ENCODE assay signal across 11 cellular contexts in genomic region chr21:35232545-35233176, GRCh38.
DNase-seq lines count a peak whose midpoint lies in the region; ATAC-seq, FAIRE-seq and TF ChIP-seq lines count a peak whose summit lies in the region.
"Had no signal": no experiment of that assay in that cellular context is flagged by ENCODE, and none has a peak within 500 bp of the region (broad histone marks: within the 10 kb centered on the region; RNA-seq: fewer than 3 reads in every experiment).

No MANE protein-coding gene starts in this region.

- no TSS peak for BruUV-seq in HepG2 (replicated peaks; lab: Mats Ljungman, UMichigan)

- CTCF ChIA-PET in HepG2 (lab: Yijun Ruan, JAX; ENCODE audit: low intra/inter-chr PET ratio, low total read pairs), result no interaction called here

- no peak overlapping the region for H2AFZ ChIP-seq in HepG2 (ENCODE audit: low read length)

- H3K36me3 ChIP-seq in HepG2 (replicated peaks in 1 of 2; ENCODE audit: control insufficient read depth in 1 of 2, insufficient read depth in 2 of 2, low read length in 2 of 2) (no peaks in the 10 kb centered on the region), right lobe of liver (no peaks in the 10 kb centered on the region), Peyer's patch (no peaks in the 10 kb centered on the region)
- H3K36me3 ChIP-seq: esophagus squamous epithelium, spleen had no signal

- 24% methylated on average over 11 of the region's 11 CpGs for WGBS in HepG2 (ENCODE audit: low lambda C conversion rate)
- WGBS in right lobe of liver (ENCODE audit: insufficient coverage, low coverage, low lambda C conversion rate, missing lambda C conversion rate), result 77% methylated on average over 10 of the region's 11 CpGs

- TF ChIP-seq EP300 in HepG2 (IDR thresholded peaks at IDR 0.05; ENCODE audit: low read depth in 2 of 2, low read length in 2 of 2), result no peak
- TF ChIP-seq EP300 in HepG2 (CRISPR knock-in tag; IDR thresholded peaks at IDR 0.05; ENCODE audit: borderline replicate concordance), result no peak

- no peaks in the 10 kb centered on the region for H3K27me3 ChIP-seq in HepG2 (ENCODE audit: control insufficient read depth in 1 of 2, insufficient read depth in 2 of 2, low read length in 2 of 2)
- H3K27me3 ChIP-seq in right lobe of liver, result no peaks in the 10 kb centered on the region
- no peaks in the 10 kb centered on the region for H3K27me3 ChIP-seq in Peyer's patch
- H3K27me3 ChIP-seq: esophagus squamous epithelium, spleen had no signal

- H3K4me1 ChIP-seq in HepG2 (ENCODE audit: insufficient read depth, low read length) (no peaks in the 10 kb centered on the region), right lobe of liver (no peaks in the 10 kb centered on the region), Peyer's patch (no peaks in the 10 kb centered on the region)

- no peak for TF ChIP-seq RAD21 in HepG2 (CRISPR knock-in tag; IDR thresholded peaks at IDR 0.05)

- FAIRE-seq in HepG2 (lab: Jason Lieb, UNC), result no peak
- no peak for FAIRE-seq in urothelium cell line (lab: Jason Lieb, UNC)

- no peak for ATAC-seq in HepG2
- no peak for ATAC-seq in right lobe of liver
- ATAC-seq in GM18907 (IDR thresholded peaks at IDR 0.05; ENCODE audit: unreplicated experiment), result no peak

- H3K9ac ChIP-seq in HepG2 (ENCODE audit: insufficient read depth, low read depth, low read length), result no peak overlapping the region

- TF ChIP-seq CTCF in HepG2 (CRISPR knock-in tag; IDR thresholded peaks at IDR 0.05) (no peak), right lobe of liver (IDR thresholded peaks at IDR 0.05) (no peak), Peyer's patch (IDR thresholded peaks at IDR 0.05) (no peak)

- no peak overlapping the region for H3K4me2 ChIP-seq in HepG2 (ENCODE audit: low read depth, low read length)

- H4K20me1 ChIP-seq in HepG2 (ENCODE audit: insufficient read depth, low read length), result no peaks in the 10 kb centered on the region

- DNase-seq in HepG2 (ENCODE audit: low spot score) (peak; percentile 31), right lobe of liver (no peak), SW480 (ENCODE audit: low spot score) (peak; percentile 95), glomerular visceral epithelial cell (ENCODE audit: extremely low spot score) (peak; percentile 86), urothelium cell line (ENCODE audit: low spot score) (peak; percentile 60), NCI-H2227 (lab: John Stamatoyannopoulos, UW; ENCODE audit: unreplicated experiment) (no peak), Peyer's patch (no peak)
- DNase-seq: esophagus squamous epithelium, NCI-H2227 treated with DMSO at 0.1 percent for 48 hours, spleen had no signal

- H3K9me3 ChIP-seq in HepG2 (ENCODE audit: low read length) (no peaks in the 10 kb centered on the region), right lobe of liver (no peaks in the 10 kb centered on the region), Peyer's patch (no peaks in the 10 kb centered on the region)
- H3K9me3 ChIP-seq: esophagus squamous epithelium had no signal

- TF ChIP-seq POLR2A in HepG2 (IDR thresholded peaks at IDR 0.05; ENCODE audit: insufficient read depth in 1 of 2, low read depth in 2 of 2, low read length in 2 of 2) (no peak), right lobe of liver (IDR thresholded peaks at IDR 0.05) (no peak), Peyer's patch (IDR thresholded peaks at IDR 0.05) (no peak)

- intact Hi-C loops in HepG2 (cut with micrococcal nuclease; ENCODE audit: unreplicated experiment) (no loop called here), right lobe of liver (cut with DNase I) (no loop called here)

- POLR2A ChIA-PET in HepG2 (lab: Yijun Ruan, JAX), result no interaction called here

- H3K27ac ChIP-seq in HepG2 (ENCODE audit: extremely low read length, insufficient read depth, low read length) (no peak overlapping the region), right lobe of liver (no peak overlapping the region), Peyer's patch (no peak overlapping the region)
- H3K27ac ChIP-seq: esophagus squamous epithelium, spleen had no signal

- H3K79me2 ChIP-seq in HepG2 (ENCODE audit: insufficient read depth, low read length), result no peaks in the 10 kb centered on the region

- H3K4me3 ChIP-seq in HepG2 (replicated peaks in 1 of 3; ENCODE audit: insufficient read depth in 1 of 3, low read depth in 2 of 3, low read length in 3 of 3), result no peak overlapping the region
- H3K4me3 ChIP-seq in right lobe of liver, result no peak overlapping the region
- H3K4me3 ChIP-seq in Peyer's patch, result no peak overlapping the region
- H3K4me3 ChIP-seq: esophagus squamous epithelium, spleen had no signal

- in situ Hi-C loops in HepG2 (cut with HindIII; ENCODE audit: extremely low pct_ligation_motif_present, low pct_unique_long_range_greater_than_20kb), result no loop called here

TF ChIP-seq in HepG2, 621 proteins besides CTCF, POLR2A, EP300 and RAD21:
- peak; percentile 85 for TF ChIP-seq FOSL2 (CRISPR knock-in tag; IDR thresholded peaks at IDR 0.05)
- TF ChIP-seq, protein P1, sequence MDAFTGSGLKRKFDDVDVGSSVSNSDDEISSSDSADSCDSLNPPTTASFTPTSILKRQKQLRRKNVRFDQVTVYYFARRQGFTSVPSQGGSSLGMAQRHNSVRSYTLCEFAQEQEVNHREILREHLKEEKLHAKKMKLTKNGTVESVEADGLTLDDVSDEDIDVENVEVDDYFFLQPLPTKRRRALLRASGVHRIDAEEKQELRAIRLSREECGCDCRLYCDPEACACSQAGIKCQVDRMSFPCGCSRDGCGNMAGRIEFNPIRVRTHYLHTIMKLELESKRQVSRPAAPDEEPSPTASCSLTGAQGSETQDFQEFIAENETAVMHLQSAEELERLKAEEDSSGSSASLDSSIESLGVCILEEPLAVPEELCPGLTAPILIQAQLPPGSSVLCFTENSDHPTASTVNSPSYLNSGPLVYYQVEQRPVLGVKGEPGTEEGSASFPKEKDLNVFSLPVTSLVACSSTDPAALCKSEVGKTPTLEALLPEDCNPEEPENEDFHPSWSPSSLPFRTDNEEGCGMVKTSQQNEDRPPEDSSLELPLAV (CRISPR knock-in tag; conservative IDR thresholded peaks at IDR 0.05; ENCODE audit: low read depth), result no peak
- no peak for TF ChIP-seq ZSCAN22 (CRISPR knock-in tag; IDR thresholded peaks at IDR 0.05)
- peak; percentile 67 for TF ChIP-seq BHLHE40 (IDR thresholded peaks at IDR 0.05; ENCODE audit: low read length)
- no peak for TF ChIP-seq ZBED4 (CRISPR knock-in tag; IDR thresholded peaks at IDR 0.05; ENCODE audit: borderline replicate concordance)
- TF ChIP-seq MEF2D (CRISPR knock-in tag; IDR thresholded peaks at IDR 0.05), result no peak
- TF ChIP-seq ISL2 (CRISPR knock-in tag; IDR thresholded peaks at IDR 0.05), result no peak
- no peak for TF ChIP-seq KDM3A (CRISPR knock-in tag; IDR thresholded peaks at IDR 0.05; ENCODE audit: low read depth)

Comparison
In these comparisons a context has a peak if more than half of its experiments do, and no peak if none do; other contexts are left out.
1. DNase-seq: peak in HepG2 (single experiment), SW480 (single experiment), glomerular visceral epithelial cell (single experiment) and urothelium cell line (single experiment); none in right lobe of liver (0 of 3), NCI-H2227 (single experiment) and Peyer's patch (0 of 3).